ENCODE assay signal across 21 cellular contexts in the genomic region with DNA sequence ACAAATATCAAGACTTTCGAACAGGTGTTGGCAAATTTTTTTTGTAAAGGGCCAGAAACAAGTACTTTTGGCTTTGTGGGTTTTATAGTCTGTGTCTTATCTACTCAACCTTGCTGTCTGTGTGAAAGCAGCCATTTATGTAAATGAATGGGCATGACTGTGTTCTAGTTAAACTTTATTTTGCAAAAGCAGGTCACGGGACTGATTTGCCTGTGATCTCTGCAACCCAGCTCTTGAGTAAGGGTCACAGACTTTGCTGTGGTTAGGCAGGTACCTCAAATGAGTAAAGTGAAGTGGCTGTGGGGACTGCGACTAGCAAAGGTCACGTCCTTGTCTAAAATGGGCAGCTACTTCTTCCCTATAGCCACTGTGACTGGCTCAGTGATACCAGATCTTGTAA.
A peak's percentile ranks its signal among the peaks of the same experiment; 100 is the strongest.
DNase-seq lines count a peak whose midpoint lies in the region; ATAC-seq, FAIRE-seq and TF ChIP-seq lines count a peak whose summit lies in the region.
"Had no signal": no experiment of that assay in that cellular context is flagged by ENCODE, and none has a peak within 500 bp of the region (broad histone marks: within the 10 kb centered on the region; RNA-seq: fewer than 3 reads in every experiment).

No MANE protein-coding gene starts in this region.

- no peaks in the 10 kb centered on the region for H3K36me3 ChIP-seq in kidney (ENCODE audit: control insufficient read depth in 1 of 2, insufficient read depth in 2 of 2, low read length in 2 of 2)
- H3K36me3 ChIP-seq: tibial artery had no signal

- no peak for DNase-seq in kidney
- no peak for DNase-seq in ACHN
- DNase-seq in HFFc6, result no peak
- DNase-seq in COLO829 (ENCODE audit: low spot score), result no peak
- DNase-seq: activated CD4-positive, alpha-beta T cell treated with anti-CD3 and anti-CD28 coated beads for 1 hour; activated naive CD8-positive, alpha-beta T cell treated with anti-CD3 and anti-CD28 coated beads for 36 hours; activated T-cell treated with anti-CD3 and anti-CD28 coated beads for 4 hours; Calu3; central memory CD4-positive, alpha-beta T cell; IMR-90; NCI-H1417 treated with DMSO at 0.1 percent for 48 hours; NCI-H446 treated with DMSO at 0.1 percent for 48 hours; psoas muscle; tibial artery had no signal

- no peak overlapping the region for H3K9ac ChIP-seq in kidney (ENCODE audit: low read length in 2 of 2)

- H3K27ac Mint-ChIP-seq in HFFc6, result no peak overlapping the region
- H3K27ac Mint-ChIP-seq: activated naive CD8-positive, alpha-beta T cell treated with anti-CD3 and anti-CD28 coated beads for 36 hours had no signal

- ATAC-seq in GM18517 (IDR thresholded peaks at IDR 0.05; ENCODE audit: unreplicated experiment) (peak; percentile 59), GM21576 (IDR thresholded peaks at IDR 0.05; ENCODE audit: unreplicated experiment) (peak; percentile 52), HG03196 (IDR thresholded peaks at IDR 0.05; ENCODE audit: unreplicated experiment) (peak; percentile 58), esophagus mucosa (no peak)
- ATAC-seq: Panc1, psoas muscle had no signal

- H3K4me1 Mint-ChIP-seq in HFFc6 (ENCODE audit: low read depth), result 0 out of 2 replicates have a peak, but pooled peaks cover 4% of the 10 kb centered on the region

- H3K4me3 Mint-ChIP-seq in HFFc6, result no peak overlapping the region
- H3K4me3 Mint-ChIP-seq: activated naive CD8-positive, alpha-beta T cell treated with anti-CD3 and anti-CD28 coated beads for 36 hours had no signal

- H3K36me3 Mint-ChIP-seq in HFFc6 (ENCODE audit: low read depth), result peaks cover 4% of the 10 kb centered on the region; the same call in 1 of the 2 replicates

- H3K9me3 Mint-ChIP-seq in HFFc6, result no peaks in the 10 kb centered on the region
- H3K9me3 Mint-ChIP-seq: activated naive CD8-positive, alpha-beta T cell treated with anti-CD3 and anti-CD28 coated beads for 36 hours had no signal

- H3K4me3 ChIP-seq in kidney (ENCODE audit: low read length in 2 of 2), result no peak overlapping the region
- H3K4me3 ChIP-seq: psoas muscle, tibial artery had no signal

- no peaks in the 10 kb centered on the region for H3K27me3 Mint-ChIP-seq in HFFc6 (ENCODE audit: insufficient read depth)
- H3K27me3 Mint-ChIP-seq: activated naive CD8-positive, alpha-beta T cell treated with anti-CD3 and anti-CD28 coated beads for 36 hours had no signal

- TF ChIP-seq CTCF in kidney (IDR thresholded peaks at IDR 0.05; ENCODE audit: borderline replicate concordance, extremely low read depth, insufficient read depth) (no peak), HFFc6 (IDR thresholded peaks at IDR 0.05) (no peak)

- no peaks in the 10 kb centered on the region for H3K9me3 ChIP-seq in kidney (ENCODE audit: control insufficient read depth in 1 of 2, low read length in 2 of 2)
- H3K9me3 ChIP-seq: psoas muscle, tibial artery had no signal

- intact Hi-C loops in kidney (cut with DNase I), result no loop called here

- H3K27ac ChIP-seq in kidney (ENCODE audit: low read depth in 2 of 2, low read length in 2 of 2), result peak overlapping the region; percentile 3 to 54
- H3K27ac ChIP-seq: psoas muscle, tibial artery had no signal

- no peak for FAIRE-seq in kidney (lab: Jason Lieb, UNC)
- FAIRE-seq: frontal cortex, H1 had no signal

- in situ Hi-C loops in ACHN (cut with HindIII; ENCODE audit: low pct_ligation_motif_present, low pct_unique_long_range_greater_than_20kb, low sequenced_read_pairs), result no loop called here

- H3K4me1 ChIP-seq in kidney (ENCODE audit: control insufficient read depth in 1 of 2, insufficient read depth in 1 of 2, low read depth in 1 of 2, low read length in 2 of 2), result peaks cover 2 to 10% of the 10 kb centered on the region in 2 donors
- H3K4me1 ChIP-seq: psoas muscle had no signal
